1 cellular context compared by ENCODE assay signal in genomic region chr18:50902797-50903196, GRCh38.
A peak's percentile ranks its signal among the peaks of the same experiment; 100 is the strongest.
TF ChIP-seq lines count a peak whose summit lies in the region.

No MANE protein-coding gene starts in this region.

TF ChIP-seq in HepG2, 621 proteins besides CTCF, POLR2A, EP300 and RAD21 (continued from another document and continues in another):
- TF ChIP-seq NFYB (CRISPR knock-in tag; IDR thresholded peaks at IDR 0.05) = no peak
- TF ChIP-seq, protein P1, sequence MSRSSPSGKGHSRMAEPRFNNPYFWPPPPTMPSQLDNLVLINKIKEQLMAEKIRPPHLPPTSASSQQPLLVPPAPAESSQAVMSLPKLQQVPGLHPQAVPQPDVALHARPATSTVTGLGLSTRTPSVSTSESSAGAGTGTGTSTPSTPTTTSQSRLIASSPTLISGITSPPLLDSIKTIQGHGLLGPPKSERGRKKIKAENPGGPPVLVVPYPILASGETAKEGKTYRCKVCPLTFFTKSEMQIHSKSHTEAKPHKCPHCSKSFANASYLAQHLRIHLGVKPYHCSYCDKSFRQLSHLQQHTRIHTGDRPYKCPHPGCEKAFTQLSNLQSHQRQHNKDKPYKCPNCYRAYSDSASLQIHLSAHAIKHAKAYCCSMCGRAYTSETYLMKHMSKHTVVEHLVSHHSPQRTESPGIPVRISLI (CRISPR knock-in tag; IDR thresholded peaks at IDR 0.05; ENCODE audit: borderline replicate concordance) = no peak
- TF ChIP-seq ZNF878 (CRISPR knock-in tag; IDR thresholded peaks at IDR 0.05) = 0 out of 2 replicates have a peak, but pooled peaks have one; percentile 49
- no peak for TF ChIP-seq ZBTB33 (CRISPR knock-in tag; IDR thresholded peaks at IDR 0.05)
- TF ChIP-seq, protein P2, sequence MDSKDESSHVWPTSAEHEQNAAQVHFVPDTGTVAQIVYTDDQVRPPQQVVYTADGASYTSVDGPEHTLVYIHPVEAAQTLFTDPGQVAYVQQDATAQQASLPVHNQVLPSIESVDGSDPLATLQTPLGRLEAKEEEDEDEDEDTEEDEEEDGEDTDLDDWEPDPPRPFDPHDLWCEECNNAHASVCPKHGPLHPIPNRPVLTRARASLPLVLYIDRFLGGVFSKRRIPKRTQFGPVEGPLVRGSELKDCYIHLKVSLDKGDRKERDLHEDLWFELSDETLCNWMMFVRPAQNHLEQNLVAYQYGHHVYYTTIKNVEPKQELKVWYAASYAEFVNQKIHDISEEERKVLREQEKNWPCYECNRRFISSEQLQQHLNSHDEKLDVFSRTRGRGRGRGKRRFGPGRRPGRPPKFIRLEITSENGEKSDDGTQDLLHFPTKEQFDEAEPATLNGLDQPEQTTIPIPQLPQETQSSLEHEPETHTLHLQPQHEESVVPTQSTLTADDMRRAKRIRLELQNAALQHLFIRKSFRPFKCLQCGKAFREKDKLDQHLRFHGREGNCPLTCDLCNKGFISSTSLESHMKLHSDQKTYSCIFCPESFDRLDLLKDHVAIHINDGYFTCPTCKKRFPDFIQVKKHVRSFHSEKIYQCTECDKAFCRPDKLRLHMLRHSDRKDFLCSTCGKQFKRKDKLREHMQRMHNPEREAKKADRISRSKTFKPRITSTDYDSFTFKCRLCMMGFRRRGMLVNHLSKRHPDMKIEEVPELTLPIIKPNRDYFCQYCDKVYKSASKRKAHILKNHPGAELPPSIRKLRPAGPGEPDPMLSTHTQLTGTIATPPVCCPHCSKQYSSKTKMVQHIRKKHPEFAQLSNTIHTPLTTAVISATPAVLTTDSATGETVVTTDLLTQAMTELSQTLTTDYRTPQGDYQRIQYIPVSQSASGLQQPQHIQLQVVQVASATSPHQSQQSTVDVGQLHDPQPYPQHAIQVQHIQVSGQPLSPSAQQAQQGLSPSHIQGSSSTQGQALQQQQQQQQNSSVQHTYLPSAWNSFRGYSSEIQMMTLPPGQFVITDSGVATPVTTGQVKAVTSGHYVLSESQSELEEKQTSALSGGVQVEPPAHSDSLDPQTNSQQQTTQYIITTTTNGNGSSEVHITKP (CRISPR knock-in tag; IDR thresholded peaks at IDR 0.05; ENCODE audit: low read depth) = no peak
- TF ChIP-seq ZSCAN20 (CRISPR knock-in tag; IDR thresholded peaks at IDR 0.05; ENCODE audit: borderline replicate concordance) = no peak
- no peak for TF ChIP-seq IKZF1 (IDR thresholded peaks at IDR 0.05)
- TF ChIP-seq, protein P3, sequence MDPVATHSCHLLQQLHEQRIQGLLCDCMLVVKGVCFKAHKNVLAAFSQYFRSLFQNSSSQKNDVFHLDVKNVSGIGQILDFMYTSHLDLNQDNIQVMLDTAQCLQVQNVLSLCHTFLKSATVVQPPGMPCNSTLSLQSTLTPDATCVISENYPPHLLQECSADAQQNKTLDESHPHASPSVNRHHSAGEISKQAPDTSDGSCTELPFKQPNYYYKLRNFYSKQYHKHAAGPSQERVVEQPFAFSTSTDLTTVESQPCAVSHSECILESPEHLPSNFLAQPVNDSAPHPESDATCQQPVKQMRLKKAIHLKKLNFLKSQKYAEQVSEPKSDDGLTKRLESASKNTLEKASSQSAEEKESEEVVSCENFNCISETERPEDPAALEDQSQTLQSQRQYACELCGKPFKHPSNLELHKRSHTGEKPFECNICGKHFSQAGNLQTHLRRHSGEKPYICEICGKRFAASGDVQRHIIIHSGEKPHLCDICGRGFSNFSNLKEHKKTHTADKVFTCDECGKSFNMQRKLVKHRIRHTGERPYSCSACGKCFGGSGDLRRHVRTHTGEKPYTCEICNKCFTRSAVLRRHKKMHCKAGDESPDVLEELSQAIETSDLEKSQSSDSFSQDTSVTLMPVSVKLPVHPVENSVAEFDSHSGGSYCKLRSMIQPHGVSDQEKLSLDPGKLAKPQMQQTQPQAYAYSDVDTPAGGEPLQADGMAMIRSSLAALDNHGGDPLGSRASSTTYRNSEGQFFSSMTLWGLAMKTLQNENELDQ (CRISPR knock-in tag; IDR thresholded peaks at IDR 0.05; ENCODE audit: borderline replicate concordance) = no peak
- TF ChIP-seq ARHGAP35 (CRISPR knock-in tag; IDR thresholded peaks at IDR 0.05; ENCODE audit: borderline replicate concordance) = no peak
- TF ChIP-seq RNF2 (conservative IDR thresholded peaks at IDR 0.05; ENCODE audit: low read depth) = no peak
- TF ChIP-seq MYC (CRISPR knock-in tag; IDR thresholded peaks at IDR 0.05; ENCODE audit: borderline replicate concordance) = no peak
- TF ChIP-seq, protein P4, sequence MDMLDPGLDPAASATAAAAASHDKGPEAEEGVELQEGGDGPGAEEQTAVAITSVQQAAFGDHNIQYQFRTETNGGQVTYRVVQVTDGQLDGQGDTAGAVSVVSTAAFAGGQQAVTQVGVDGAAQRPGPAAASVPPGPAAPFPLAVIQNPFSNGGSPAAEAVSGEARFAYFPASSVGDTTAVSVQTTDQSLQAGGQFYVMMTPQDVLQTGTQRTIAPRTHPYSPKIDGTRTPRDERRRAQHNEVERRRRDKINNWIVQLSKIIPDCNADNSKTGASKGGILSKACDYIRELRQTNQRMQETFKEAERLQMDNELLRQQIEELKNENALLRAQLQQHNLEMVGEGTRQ (IDR thresholded peaks at IDR 0.05; ENCODE audit: low read depth, low read length) = no peak
- TF ChIP-seq, protein P4 (CRISPR knock-in tag; IDR thresholded peaks at IDR 0.05; ENCODE audit: borderline replicate concordance) = no peak
- TF ChIP-seq SNAI1 (CRISPR knock-in tag; IDR thresholded peaks at IDR 0.05; ENCODE audit: borderline replicate concordance) = no peak
- TF ChIP-seq ZNF704 (CRISPR knock-in tag; IDR thresholded peaks at IDR 0.05; ENCODE audit: borderline replicate concordance) = no peak
- no peak for TF ChIP-seq PLRG1 (conservative IDR thresholded peaks at IDR 0.05)
- no peak for TF ChIP-seq TEF (CRISPR knock-in tag; IDR thresholded peaks at IDR 0.05)
- TF ChIP-seq, protein P5, sequence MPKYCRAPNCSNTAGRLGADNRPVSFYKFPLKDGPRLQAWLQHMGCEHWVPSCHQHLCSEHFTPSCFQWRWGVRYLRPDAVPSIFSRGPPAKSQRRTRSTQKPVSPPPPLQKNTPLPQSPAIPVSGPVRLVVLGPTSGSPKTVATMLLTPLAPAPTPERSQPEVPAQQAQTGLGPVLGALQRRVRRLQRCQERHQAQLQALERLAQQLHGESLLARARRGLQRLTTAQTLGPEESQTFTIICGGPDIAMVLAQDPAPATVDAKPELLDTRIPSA (CRISPR knock-in tag; IDR thresholded peaks at IDR 0.05; ENCODE audit: borderline replicate concordance) = no peak
- no peak for TF ChIP-seq NR0B2 (CRISPR knock-in tag; IDR thresholded peaks at IDR 0.05)
- TF ChIP-seq MIER3 (CRISPR knock-in tag; IDR thresholded peaks at IDR 0.05; ENCODE audit: borderline replicate concordance) = peak; percentile 73; the same call in 1 of the 2 replicates
- TF ChIP-seq, protein P6, sequence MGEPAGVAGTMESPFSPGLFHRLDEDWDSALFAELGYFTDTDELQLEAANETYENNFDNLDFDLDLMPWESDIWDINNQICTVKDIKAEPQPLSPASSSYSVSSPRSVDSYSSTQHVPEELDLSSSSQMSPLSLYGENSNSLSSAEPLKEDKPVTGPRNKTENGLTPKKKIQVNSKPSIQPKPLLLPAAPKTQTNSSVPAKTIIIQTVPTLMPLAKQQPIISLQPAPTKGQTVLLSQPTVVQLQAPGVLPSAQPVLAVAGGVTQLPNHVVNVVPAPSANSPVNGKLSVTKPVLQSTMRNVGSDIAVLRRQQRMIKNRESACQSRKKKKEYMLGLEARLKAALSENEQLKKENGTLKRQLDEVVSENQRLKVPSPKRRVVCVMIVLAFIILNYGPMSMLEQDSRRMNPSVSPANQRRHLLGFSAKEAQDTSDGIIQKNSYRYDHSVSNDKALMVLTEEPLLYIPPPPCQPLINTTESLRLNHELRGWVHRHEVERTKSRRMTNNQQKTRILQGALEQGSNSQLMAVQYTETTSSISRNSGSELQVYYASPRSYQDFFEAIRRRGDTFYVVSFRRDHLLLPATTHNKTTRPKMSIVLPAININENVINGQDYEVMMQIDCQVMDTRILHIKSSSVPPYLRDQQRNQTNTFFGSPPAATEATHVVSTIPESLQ (CRISPR knock-in tag; conservative IDR thresholded peaks at IDR 0.05) = no peak
- no peak for TF ChIP-seq ZNF333 (CRISPR knock-in tag; IDR thresholded peaks at IDR 0.05; ENCODE audit: borderline replicate concordance)
- TF ChIP-seq, protein P7, sequence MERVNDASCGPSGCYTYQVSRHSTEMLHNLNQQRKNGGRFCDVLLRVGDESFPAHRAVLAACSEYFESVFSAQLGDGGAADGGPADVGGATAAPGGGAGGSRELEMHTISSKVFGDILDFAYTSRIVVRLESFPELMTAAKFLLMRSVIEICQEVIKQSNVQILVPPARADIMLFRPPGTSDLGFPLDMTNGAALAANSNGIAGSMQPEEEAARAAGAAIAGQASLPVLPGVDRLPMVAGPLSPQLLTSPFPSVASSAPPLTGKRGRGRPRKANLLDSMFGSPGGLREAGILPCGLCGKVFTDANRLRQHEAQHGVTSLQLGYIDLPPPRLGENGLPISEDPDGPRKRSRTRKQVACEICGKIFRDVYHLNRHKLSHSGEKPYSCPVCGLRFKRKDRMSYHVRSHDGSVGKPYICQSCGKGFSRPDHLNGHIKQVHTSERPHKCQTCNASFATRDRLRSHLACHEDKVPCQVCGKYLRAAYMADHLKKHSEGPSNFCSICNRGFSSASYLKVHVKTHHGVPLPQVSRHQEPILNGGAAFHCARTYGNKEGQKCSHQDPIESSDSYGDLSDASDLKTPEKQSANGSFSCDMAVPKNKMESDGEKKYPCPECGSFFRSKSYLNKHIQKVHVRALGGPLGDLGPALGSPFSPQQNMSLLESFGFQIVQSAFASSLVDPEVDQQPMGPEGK (CRISPR knock-in tag; IDR thresholded peaks at IDR 0.05) = peak; percentile 68
- TF ChIP-seq JUN (CRISPR knock-in tag; IDR thresholded peaks at IDR 0.05) = no peak
- TF ChIP-seq TMF1 (CRISPR knock-in tag; IDR thresholded peaks at IDR 0.05; ENCODE audit: low read depth) = no peak
- TF ChIP-seq HDAC2 (CRISPR knock-in tag; IDR thresholded peaks at IDR 0.05) = peak; percentile 91
- TF ChIP-seq, protein P8, sequence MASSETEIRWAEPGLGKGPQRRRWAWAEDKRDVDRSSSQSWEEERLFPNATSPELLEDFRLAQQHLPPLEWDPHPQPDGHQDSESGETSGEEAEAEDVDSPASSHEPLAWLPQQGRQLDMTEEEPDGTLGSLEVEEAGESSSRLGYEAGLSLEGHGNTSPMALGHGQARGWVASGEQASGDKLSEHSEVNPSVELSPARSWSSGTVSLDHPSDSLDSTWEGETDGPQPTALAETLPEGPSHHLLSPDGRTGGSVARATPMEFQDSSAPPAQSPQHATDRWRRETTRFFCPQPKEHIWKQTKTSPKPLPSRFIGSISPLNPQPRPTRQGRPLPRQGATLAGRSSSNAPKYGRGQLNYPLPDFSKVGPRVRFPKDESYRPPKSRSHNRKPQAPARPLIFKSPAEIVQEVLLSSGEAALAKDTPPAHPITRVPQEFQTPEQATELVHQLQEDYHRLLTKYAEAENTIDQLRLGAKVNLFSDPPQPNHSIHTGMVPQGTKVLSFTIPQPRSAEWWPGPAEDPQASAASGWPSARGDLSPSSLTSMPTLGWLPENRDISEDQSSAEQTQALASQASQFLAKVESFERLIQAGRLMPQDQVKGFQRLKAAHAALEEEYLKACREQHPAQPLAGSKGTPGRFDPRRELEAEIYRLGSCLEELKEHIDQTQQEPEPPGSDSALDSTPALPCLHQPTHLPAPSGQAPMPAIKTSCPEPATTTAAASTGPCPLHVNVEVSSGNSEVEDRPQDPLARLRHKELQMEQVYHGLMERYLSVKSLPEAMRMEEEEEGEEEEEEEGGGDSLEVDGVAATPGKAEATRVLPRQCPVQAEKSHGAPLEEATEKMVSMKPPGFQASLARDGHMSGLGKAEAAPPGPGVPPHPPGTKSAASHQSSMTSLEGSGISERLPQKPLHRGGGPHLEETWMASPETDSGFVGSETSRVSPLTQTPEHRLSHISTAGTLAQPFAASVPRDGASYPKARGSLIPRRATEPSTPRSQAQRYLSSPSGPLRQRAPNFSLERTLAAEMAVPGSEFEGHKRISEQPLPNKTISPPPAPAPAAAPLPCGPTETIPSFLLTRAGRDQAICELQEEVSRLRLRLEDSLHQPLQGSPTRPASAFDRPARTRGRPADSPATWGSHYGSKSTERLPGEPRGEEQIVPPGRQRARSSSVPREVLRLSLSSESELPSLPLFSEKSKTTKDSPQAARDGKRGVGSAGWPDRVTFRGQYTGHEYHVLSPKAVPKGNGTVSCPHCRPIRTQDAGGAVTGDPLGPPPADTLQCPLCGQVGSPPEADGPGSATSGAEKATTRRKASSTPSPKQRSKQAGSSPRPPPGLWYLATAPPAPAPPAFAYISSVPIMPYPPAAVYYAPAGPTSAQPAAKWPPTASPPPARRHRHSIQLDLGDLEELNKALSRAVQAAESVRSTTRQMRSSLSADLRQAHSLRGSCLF (CRISPR knock-in tag; IDR thresholded peaks at IDR 0.05; ENCODE audit: borderline replicate concordance) = no peak
- no peak for TF ChIP-seq ZNF382 (CRISPR knock-in tag; IDR thresholded peaks at IDR 0.05; ENCODE audit: borderline replicate concordance)
